In the genomic region with DNA sequence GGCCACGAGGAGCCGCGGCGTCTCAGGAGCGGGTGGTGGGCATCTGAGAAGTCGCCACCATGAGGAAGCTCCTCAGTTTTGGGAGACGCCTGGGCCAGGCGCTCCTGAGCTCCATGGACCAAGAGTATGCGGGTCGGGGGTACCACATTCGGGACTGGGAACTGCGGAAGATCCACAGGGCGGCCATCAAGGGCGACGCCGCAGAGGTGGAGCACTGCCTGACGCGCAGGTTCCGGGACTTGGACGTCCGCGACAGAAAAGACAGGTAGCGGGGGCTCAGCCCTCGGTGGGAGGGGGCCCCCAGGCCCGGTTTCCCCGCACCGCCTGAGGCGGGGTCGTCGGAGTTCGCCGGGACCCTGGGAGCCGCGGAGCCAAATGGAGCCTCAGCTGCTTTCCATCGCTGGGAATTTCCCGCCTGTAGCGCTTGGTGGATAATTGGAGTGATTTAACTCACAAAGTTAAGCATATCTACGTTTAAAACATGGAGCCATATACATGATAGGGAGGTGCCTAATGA, we compare ENCODE assay signal across 7 cellular contexts. TPM values are rescaled to one million over a fixed set of nuclear protein-coding genes. Genes with fewer than 3 reads are reported as not detected.
DNase-seq lines count a peak whose midpoint lies in the region; TF ChIP-seq lines count a peak whose summit lies in the region.

No MANE protein-coding gene starts in this region.

- no peaks in the 10 kb centered on the region for H3K36me3 Mint-ChIP-seq in nephron (ENCODE audit: low read depth)

- H3K4me1 ChIP-seq in NT2/D1 (ENCODE audit: insufficient read depth, insufficient read length) (no peaks in the 10 kb centered on the region), uterus (peaks cover 0 to 8% of the 10 kb centered on the region in 2 donors)

- TF ChIP-seq POLR2A in uterus (IDR thresholded peaks at IDR 0.05): no peak

- H3K27me3 ChIP-seq in NT2/D1 (ENCODE audit: insufficient read depth, insufficient read length) (no peaks in the 10 kb centered on the region), dorsolateral prefrontal cortex (peaks cover 0 to 38% (median 4%) of the 10 kb centered on the region in 45 donors), uterus (peaks cover 0 to 43% of the 10 kb centered on the region in 2 donors)

- H3K9me3 ChIP-seq in NT2/D1 (ENCODE audit: insufficient read depth, low read length) (no peaks in the 10 kb centered on the region), uterus (no peaks in the 10 kb centered on the region)

- H3K4me3 ChIP-seq in NT2/D1 (ENCODE audit: insufficient read length, low read depth) (peak overlapping the region; percentile 70), dorsolateral prefrontal cortex (peak overlapping the region in 58 of 59 donors; percentile 12 to 70 (median 55)), uterus (no peak overlapping the region)

- no peaks in the 10 kb centered on the region for H3K9me3 Mint-ChIP-seq in nephron

- peak overlapping the region; percentile 87 to 96 (median 93) for H3K4me3 Mint-ChIP-seq in nephron

- intact Hi-C loops in dorsolateral prefrontal cortex (cut with DNase I) (no loop called here), uterus (cut with DNase I; ENCODE audit: low total_unique reads) (no loop called here)

- TF ChIP-seq CTCF in GM20000 (IDR thresholded peaks at IDR 0.05; ENCODE audit: extremely low read depth, missing control alignments): no peak
- no peak for TF ChIP-seq CTCF in dorsolateral prefrontal cortex (IDR thresholded peaks at IDR 0.05 in 54 of 56, conservative IDR thresholded peaks at IDR 0.05 in 2 of 56; ENCODE audit: low read depth in 1 of 56, partially characterized antibody in 56 of 56)
- TF ChIP-seq CTCF in nephron (IDR thresholded peaks at IDR 0.05; ENCODE audit: unreplicated experiment in 3 of 3): no peak
- no peak for TF ChIP-seq CTCF in uterus (IDR thresholded peaks at IDR 0.05)

- peaks cover 51% of the 10 kb centered on the region for H3K27me3 Mint-ChIP-seq in nephron (ENCODE audit: low read depth)

- peaks cover 6% of the 10 kb centered on the region for H3K4me1 Mint-ChIP-seq in nephron

- H3K36me3 ChIP-seq in NT2/D1 (ENCODE audit: insufficient read depth, insufficient read length, low read length) (no peaks in the 10 kb centered on the region), uterus (no peaks in the 10 kb centered on the region)

- H3K9ac ChIP-seq in NT2/D1 (ENCODE audit: insufficient read length, low read depth): peak overlapping the region; percentile 93

- H3K27ac Mint-ChIP-seq in nephron: peak overlapping the region in 2 of 3 experiments; percentile 48 to 81

- peak overlapping the region in 21 of 59 donors; percentile 12 to 89 (median 51) for H3K27ac ChIP-seq in dorsolateral prefrontal cortex
- H3K27ac ChIP-seq in uterus: no peak overlapping the region

- peak; percentile 19 for DNase-seq in GM20000 (ENCODE audit: low spot score)
- DNase-seq in NT2/D1 (ENCODE audit: low read depth, low spot score): peak; percentile 8
- DNase-seq in dorsolateral prefrontal cortex: peak in 4 of 10 donors; percentile 34 to 44 (median 40)
- DNase-seq in activated effector memory CD4-positive, alpha-beta T cell treated with anti-CD3 and anti-CD28 coated beads, Interleukin-2, amount 50 U/mL, for 16 hours: no peak
- DNase-seq in uterus: no peak
- DNase-seq in SKM-1 treated with dmso at 0.1 percent for 144 hours (lab: John Stamatoyannopoulos, UW; ENCODE audit: unreplicated experiment): no peak

RNA-seq across cellular contexts. Expression of a gene that starts 0.4 kb away (rescaled TPM):
- total RNA-seq in dorsolateral prefrontal cortex (10 to 100 TPM in 106 of 120 experiments, 1 to 10 TPM in 14; 4.7 to 35.0 (median 16.9) TPM), uterus (under 1 TPM in 1 of 4 donors, not detected in 3; 0.28 TPM)

RNA-seq across cellular contexts. Expression of a gene that starts 50.8 kb away (rescaled TPM):
- total RNA-seq in dorsolateral prefrontal cortex: 10 to 100 TPM; 18.9 to 46.6 (median 33.1) TPM
- 10 to 100 TPM in 2 of 4 donors, 1 to 10 TPM in 2; 7.9 to 35.4 (median 15.8) TPM for total RNA-seq in uterus

Comparison
In these comparisons a context has a peak if more than half of its experiments do, and no peak if none do; other contexts are left out.
1. DNase-seq: peak in GM20000 (single experiment) and NT2/D1 (single experiment); none in activated effector memory CD4-positive, alpha-beta T cell treated with anti-CD3 and anti-CD28 coated beads, Interleukin-2, amount 50 U/mL, for 16 hours (single experiment), uterus (0 of 2) and SKM-1 treated with dmso at 0.1 percent for 144 hours (single experiment).
2. H3K4me3 ChIP-seq: peak in NT2/D1 (single experiment) and dorsolateral prefrontal cortex (58 of 59); none in uterus (0 of 2).